In genomic region chr6:53614676-53615075, GRCh38 we compare ENCODE assay signal across 1 cellular context.
TF ChIP-seq lines count a peak whose summit lies in the region.

No MANE protein-coding gene starts in this region.

TF ChIP-seq in HepG2, 621 proteins besides CTCF, POLR2A, EP300 and RAD21 (continued from another document and continues in another):
- TF ChIP-seq ZNF574 (CRISPR knock-in tag; IDR thresholded peaks at IDR 0.05) (no peak), ZNF792 (CRISPR knock-in tag; IDR thresholded peaks at IDR 0.05) (0 out of 2 replicates have a peak, but pooled peaks have one; percentile 31), ZFP41 (CRISPR knock-in tag; IDR thresholded peaks at IDR 0.05; ENCODE audit: borderline replicate concordance) (no peak), ZNF136 (CRISPR knock-in tag; IDR thresholded peaks at IDR 0.05; ENCODE audit: low read depth) (no peak), ZSCAN31 (CRISPR knock-in tag; IDR thresholded peaks at IDR 0.05; ENCODE audit: low read depth) (peak; percentile 37; the same call in 1 of the 2 replicates), KDM5A (IDR thresholded peaks at IDR 0.05; ENCODE audit: borderline replicate concordance, low read length) (no peak), ZNF407 (CRISPR knock-in tag; IDR thresholded peaks at IDR 0.05; ENCODE audit: not compliant biosample characterization) (no peak), SKIL (CRISPR knock-in tag; IDR thresholded peaks at IDR 0.05; ENCODE audit: borderline replicate concordance) (no peak), MYNN (CRISPR knock-in tag; IDR thresholded peaks at IDR 0.05; ENCODE audit: low read depth) (no peak), ZFX (CRISPR knock-in tag; IDR thresholded peaks at IDR 0.05; ENCODE audit: low read depth) (no peak), ZNF629 (CRISPR knock-in tag; conservative IDR thresholded peaks at IDR 0.05) (no peak), STAT5B (CRISPR knock-in tag; IDR thresholded peaks at IDR 0.05) (no peak), ZNF563 (CRISPR knock-in tag; IDR thresholded peaks at IDR 0.05) (no peak), ZBTB14 (CRISPR knock-in tag; IDR thresholded peaks at IDR 0.05) (no peak), KIAA2018 (CRISPR knock-in tag; IDR thresholded peaks at IDR 0.05; ENCODE audit: borderline replicate concordance) (no peak), MXD1 (CRISPR knock-in tag; IDR thresholded peaks at IDR 0.05) (no peak), SP4 (CRISPR knock-in tag; IDR thresholded peaks at IDR 0.05) (no peak), ZNF672 (CRISPR knock-in tag; IDR thresholded peaks at IDR 0.05) (no peak), MLXIP (CRISPR knock-in tag; IDR thresholded peaks at IDR 0.05; ENCODE audit: borderline replicate concordance) (no peak), ZNF546 (CRISPR knock-in tag; conservative IDR thresholded peaks at IDR 0.05) (no peak), ZNF468 (CRISPR knock-in tag; IDR thresholded peaks at IDR 0.05) (no peak), ZNF644 (CRISPR knock-in tag; IDR thresholded peaks at IDR 0.05; ENCODE audit: low read depth) (0 out of 2 replicates have a peak, but pooled peaks have one; percentile 18), GPBP1L1 (CRISPR knock-in tag; IDR thresholded peaks at IDR 0.05) (no peak)
